Comparison of ENCODE assay signal across 1 cellular context in genomic region chr17:81509048-81509686, GRCh38.
TF ChIP-seq lines count a peak whose summit lies in the region.

No MANE protein-coding gene starts in this region.

TF ChIP-seq in GM12878, 131 proteins besides CTCF, POLR2A, EP300 and RAD21 (continues in another document):
- TF ChIP-seq CEBPZ (IDR thresholded peaks at IDR 0.05; ENCODE audit: low read depth, low read length) (peak; percentile 36; the same call in 1 of the 2 replicates), CHD1 (IDR thresholded peaks at IDR 0.05; ENCODE audit: low read depth, low read length) (no peak), ZNF274 (IDR thresholded peaks at IDR 0.05; ENCODE audit: insufficient read depth, insufficient read length) (no peak), NR2C2 (IDR thresholded peaks at IDR 0.05; ENCODE audit: borderline replicate concordance, control insufficient read depth, insufficient read length, low read depth) (no peak), RELB (IDR thresholded peaks at IDR 0.05; ENCODE audit: low read depth) (no peak), CEBPB (IDR thresholded peaks at IDR 0.05; ENCODE audit: borderline replicate concordance in 1 of 2, low read depth in 2 of 2, low read length in 2 of 2) (no peak), GATAD2B (conservative IDR thresholded peaks at IDR 0.05; ENCODE audit: low read depth) (no peak), PBX3 (IDR thresholded peaks at IDR 0.05; ENCODE audit: insufficient replicate concordance, low read depth, low read length) (peak; percentile 3), MTA2 (IDR thresholded peaks at IDR 0.05; ENCODE audit: low read depth) (no peak), ATF2 (IDR thresholded peaks at IDR 0.05; ENCODE audit: low read length) (no peak), ZBTB4 (CRISPR knock-in tag; IDR thresholded peaks at IDR 0.05) (peak; percentile 76), IRF5 (IDR thresholded peaks at IDR 0.05; ENCODE audit: borderline replicate concordance) (no peak), STAT3 (IDR thresholded peaks at IDR 0.05; ENCODE audit: low read depth, low read length) (no peak), ZBTB40 (IDR thresholded peaks at IDR 0.05; ENCODE audit: borderline replicate concordance) (no peak), RCOR1 (conservative IDR thresholded peaks at IDR 0.05; ENCODE audit: low read depth, low read length) (no peak), E4F1 (IDR thresholded peaks at IDR 0.05; ENCODE audit: borderline replicate concordance, partially characterized antibody) (no peak), TCF12 (IDR thresholded peaks at IDR 0.05; ENCODE audit: low read depth, low read length) (no peak), BCL11A (IDR thresholded peaks at IDR 0.05; ENCODE audit: low read depth, low read length) (peak; percentile 52; the same call in 1 of the 2 replicates), NFXL1 (IDR thresholded peaks at IDR 0.05; ENCODE audit: borderline replicate concordance) (no peak), SMARCA5 (IDR thresholded peaks at IDR 0.05) (0 out of 2 replicates have a peak, but pooled peaks have one; percentile 28), RB1 (IDR thresholded peaks at IDR 0.05; ENCODE audit: borderline replicate concordance) (no peak), LARP7 (IDR thresholded peaks at IDR 0.05) (no peak; the same call in 1 of the 2 replicates), ESRRA (IDR thresholded peaks at IDR 0.05; ENCODE audit: low read length) (no peak), KDM1A (IDR thresholded peaks at IDR 0.05; ENCODE audit: borderline replicate concordance) (no peak), GABPA (IDR thresholded peaks at IDR 0.05; ENCODE audit: low read depth) (no peak), PKNOX1 (IDR thresholded peaks at IDR 0.05) (no peak), SREBF2 (IDR thresholded peaks at IDR 0.05; ENCODE audit: low read length) (no peak), POLR2AphosphoS5 (IDR thresholded peaks at IDR 0.05; ENCODE audit: low read length) (peak; percentile 87), PAX5 (IDR thresholded peaks at IDR 0.05; ENCODE audit: borderline replicate concordance, low read depth, low read length) (no peak), RUNX3 (IDR thresholded peaks at IDR 0.05; ENCODE audit: low read length) (no peak), E2F4 (IDR thresholded peaks at IDR 0.05; ENCODE audit: low read depth, low read length) (no peak), SMAD1 (IDR thresholded peaks at IDR 0.05; ENCODE audit: low read depth, partially characterized antibody) (peak; percentile 17)
